ENCODE assay signal across 21 cellular contexts in the genomic region with DNA sequence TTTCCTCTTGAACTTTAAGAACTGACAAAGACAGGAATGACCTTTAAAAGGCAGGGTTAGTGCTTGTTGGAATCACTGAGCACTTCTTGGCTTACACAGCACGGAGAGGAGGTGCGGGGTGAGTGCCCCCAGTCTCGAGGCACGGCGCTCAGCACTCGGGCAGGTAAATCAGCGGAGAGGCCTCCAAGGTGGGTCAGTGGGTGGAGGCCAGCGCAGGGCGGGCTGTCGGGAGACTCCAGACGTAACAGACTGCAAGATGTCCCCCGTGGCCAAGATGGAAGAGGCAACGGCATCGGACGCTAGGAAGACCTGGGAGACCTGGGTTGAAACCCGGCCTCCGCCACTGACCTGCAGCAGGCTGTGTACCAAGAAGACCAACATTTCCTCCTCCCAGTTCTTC.
"Had no signal": no experiment of that assay in that cellular context is flagged by ENCODE, and none has a peak within 500 bp of the region (broad histone marks: within the 10 kb centered on the region; RNA-seq: fewer than 3 reads in every experiment).

No MANE protein-coding gene starts in this region.

- H3K27me3 Mint-ChIP-seq: activated CD4-positive, alpha-beta memory T cell treated with anti-CD3 and anti-CD28 coated beads for 36 hours; activated CD8-positive, alpha-beta memory T cell treated with anti-CD3 and anti-CD28 coated beads, Interleukin-2, amount 10 ng/mL, durations not matched to agents 7 days and 5 days; central memory CD8-positive, alpha-beta T cell; stimulated activated memory B cell treated with anti-CD40 and anti-IgM and Interleukin-4, amounts not matched to agents 10 μg/mL and 1 μg/mL and 100 μg/mL, for 72 hours had no signal

- H3K4me1 ChIP-seq: prostate gland had no signal

- H3K4me1 Mint-ChIP-seq: stimulated activated memory B cell treated with anti-CD40 and anti-IgM and Interleukin-4, amounts not matched to agents 10 μg/mL and 1 μg/mL and 100 μg/mL, for 72 hours had no signal

- H3K27ac Mint-ChIP-seq: activated CD4-positive, alpha-beta memory T cell treated with anti-CD3 and anti-CD28 coated beads for 36 hours; activated CD8-positive, alpha-beta memory T cell treated with anti-CD3 and anti-CD28 coated beads, Interleukin-2, amount 10 ng/mL, durations not matched to agents 7 days and 5 days; stimulated activated memory B cell treated with anti-CD40 and anti-IgM and Interleukin-4, amounts not matched to agents 10 μg/mL and 1 μg/mL and 100 μg/mL, for 72 hours had no signal

- H3K9me3 Mint-ChIP-seq: activated CD4-positive, alpha-beta memory T cell treated with anti-CD3 and anti-CD28 coated beads for 36 hours; activated naive CD4-positive, alpha-beta T cell treated with anti-CD3 and anti-CD28 coated beads, Interleukin-2, amount 50 U/mL, for 72 hours; central memory CD8-positive, alpha-beta T cell; stimulated activated memory B cell treated with anti-CD40 and anti-IgM and Interleukin-4, amounts not matched to agents 10 μg/mL and 1 μg/mL and 100 μg/mL, for 72 hours had no signal

- H3K36me3 Mint-ChIP-seq: activated CD8-positive, alpha-beta memory T cell treated with anti-CD3 and anti-CD28 coated beads, Interleukin-2, amount 10 ng/mL, durations not matched to agents 7 days and 5 days had no signal

- H3K9me3 ChIP-seq: esophagus muscularis mucosa, gastrocnemius medialis, prostate gland, transverse colon had no signal

- H3K27ac ChIP-seq: esophagus muscularis mucosa, gastrocnemius medialis, prostate gland, transverse colon had no signal

- H3K4me3 ChIP-seq: esophagus muscularis mucosa, gastrocnemius medialis, prostate gland, transverse colon had no signal

- H3K36me3 ChIP-seq: gastrocnemius medialis, prostate gland, transverse colon had no signal

- H3K4me3 Mint-ChIP-seq: activated CD4-positive, alpha-beta memory T cell treated with anti-CD3 and anti-CD28 coated beads for 36 hours; activated CD8-positive, alpha-beta memory T cell treated with anti-CD3 and anti-CD28 coated beads, Interleukin-2, amount 10 ng/mL, durations not matched to agents 7 days and 5 days; central memory CD8-positive, alpha-beta T cell; stimulated activated memory B cell treated with anti-CD40 and anti-IgM and Interleukin-4, amounts not matched to agents 10 μg/mL and 1 μg/mL and 100 μg/mL, for 72 hours had no signal

- DNase-seq: activated CD4-positive, alpha-beta memory T cell treated with anti-CD3 and anti-CD28 coated beads for 36 hours; activated CD4-positive, alpha-beta T cell treated with anti-CD3 and anti-CD28 coated beads for 4 hours; activated CD4-positive, CD25-positive, alpha-beta regulatory T cell; activated CD8-positive, alpha-beta memory T cell treated with anti-CD3 and anti-CD28 coated beads, Interleukin-2, amount 10 ng/mL, durations not matched to agents 7 days and 5 days; activated effector memory CD4-positive, alpha-beta T cell treated with anti-CD3 and anti-CD28 coated beads, Interleukin-2, amount 50 U/mL, for 16 hours; activated T-cell treated with anti-CD3 and anti-CD28 coated beads for 4 hours; effector memory CD4-positive, alpha-beta T cell; gastrocnemius medialis; head of caudate nucleus; hypothalamus; left ventricle myocardium superior; mammary epithelial cell; midbrain; stimulated activated CD4-positive, alpha-beta T cell treated with anti-CD3 and anti-CD28 coated beads, Interleukin-2, amount 100 ng/mL, for 24 hours; T-helper 9 cell; transverse colon had no signal

- ATAC-seq: activated CD8-positive, alpha-beta memory T cell treated with anti-CD3 and anti-CD28 coated beads, Interleukin-2, amount 10 ng/mL, durations not matched to agents 7 days and 5 days; activated naive CD4-positive, alpha-beta T cell treated with anti-CD3 and anti-CD28 coated beads, Interleukin-2, amount 50 U/mL, for 72 hours; gastrocnemius medialis; left ventricle myocardium superior; stimulated activated memory B cell treated with anti-CD40 and anti-IgM and Interleukin-4, amounts not matched to agents 10 μg/mL and 1 μg/mL and 100 μg/mL, for 72 hours had no signal

- H3K27me3 ChIP-seq: esophagus muscularis mucosa, gastrocnemius medialis, transverse colon had no signal
